Comparison of ENCODE assay signal across 11 cellular contexts in the genomic region with DNA sequence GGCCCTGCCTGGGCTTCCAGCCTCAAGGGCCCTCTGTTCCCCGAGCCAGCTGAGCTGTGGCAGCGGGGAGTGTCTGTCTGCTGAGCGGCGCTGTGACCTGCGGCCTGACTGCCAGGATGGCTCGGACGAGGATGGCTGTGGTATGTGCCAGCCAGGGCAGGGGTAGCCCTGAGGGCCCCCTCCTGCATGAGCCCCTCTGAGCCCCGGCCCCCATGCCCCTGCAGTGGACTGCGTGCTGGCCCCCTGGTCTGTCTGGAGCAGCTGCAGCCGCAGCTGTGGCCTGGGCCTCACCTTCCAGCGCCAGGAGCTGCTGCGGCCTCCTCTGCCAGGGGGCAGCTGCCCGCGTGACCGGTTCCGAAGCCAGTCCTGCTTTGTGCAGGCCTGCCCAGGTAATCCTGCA. TPM values are rescaled to one million over a fixed set of nuclear protein-coding genes. Genes with fewer than 3 reads are reported as not detected.
"Had no signal": no experiment of that assay in that cellular context is flagged by ENCODE, and none has a peak within 500 bp of the region (broad histone marks: within the 10 kb centered on the region; RNA-seq: fewer than 3 reads in every experiment).

No MANE protein-coding gene starts in this region.

- H3K4me1 Mint-ChIP-seq: GM23338 had no signal

- H3K4me2 ChIP-seq: GM23338 had no signal

- H3K4me3 ChIP-seq: GM23248, GM23338, HAP-1 had no signal

- H3K9me3 Mint-ChIP-seq: GM23338, H9, HFFc6 had no signal

- H3K27ac Mint-ChIP-seq: GM23338, H9, HFFc6 had no signal

- H3K9me3 ChIP-seq: HAP-1 had no signal

- H3K9ac ChIP-seq: GM23248 had no signal

- H2AFZ ChIP-seq: GM23248, GM23338 had no signal

- H3K4me1 ChIP-seq: HAP-1 had no signal

- DNase-seq: GM23248, GOT3, H7, H9, HCEC 1CT, HFFc6 had no signal

- H3K36me3 ChIP-seq: HAP-1 had no signal

- H3K27ac ChIP-seq: GM23248 had no signal

- FAIRE-seq: H1, H54 had no signal

- ATAC-seq: GM23338, HCT116 had no signal

- H3K4me3 Mint-ChIP-seq: GM23338, H9, HFFc6 had no signal

RNA-seq across cellular contexts. Expression of a gene that starts 28.4 kb away (rescaled TPM):
- total RNA-seq: GM23248 had no signal
- polyA plus RNA-seq: GM23248 had no signal
